37 cellular contexts compared by ENCODE assay signal in genomic region chr19:55931936-55932386, GRCh38. TPM values are rescaled to one million over a fixed set of nuclear protein-coding genes. Genes with fewer than 3 reads are reported as not detected.
"Had no signal": no experiment of that assay in that cellular context is flagged by ENCODE, and none has a peak within 500 bp of the region (broad histone marks: within the 10 kb centered on the region; RNA-seq: fewer than 3 reads in every experiment).

TSS of gene NLRP13 (minus strand) at chr19:55932336. CDS start at chr19:55932311, 25 bp downstream.

- H3K27me3 Mint-ChIP-seq: activated CD4-positive, alpha-beta memory T cell treated with anti-CD3 and anti-CD28 coated beads for 36 hours; activated CD4-positive, alpha-beta T cell treated with anti-CD3 and anti-CD28 coated beads for 36 hours; activated CD4-positive, alpha-beta T cell treated with anti-CD3 and anti-CD28 coated beads, Interleukin-2, amount 10 ng/mL, durations not matched to agents 24 days and 14 days; activated CD8-positive, alpha-beta memory T cell treated with anti-CD3 and anti-CD28 coated beads, Interleukin-2, amount 10 ng/mL, durations not matched to agents 7 days and 5 days had no signal

- H3K9me3 ChIP-seq: adrenal gland, body of pancreas, colonic mucosa had no signal

- H3K4me1 ChIP-seq: adrenal gland, body of pancreas, colonic mucosa, esophagus squamous epithelium, gastroesophageal sphincter had no signal

- H3K27me3 ChIP-seq: adrenal gland, body of pancreas, colonic mucosa, esophagus squamous epithelium had no signal

- H3K4me3 ChIP-seq: adrenal gland, body of pancreas, colonic mucosa, esophagus squamous epithelium, gastroesophageal sphincter had no signal

- H3K36me3 ChIP-seq: adrenal gland, colonic mucosa, esophagus squamous epithelium, gastroesophageal sphincter had no signal

- H3K9me3 Mint-ChIP-seq: activated CD4-positive, alpha-beta memory T cell treated with anti-CD3 and anti-CD28 coated beads for 36 hours had no signal

- H3K27ac Mint-ChIP-seq: activated CD4-positive, alpha-beta memory T cell treated with anti-CD3 and anti-CD28 coated beads for 36 hours; activated CD4-positive, alpha-beta T cell treated with anti-CD3 and anti-CD28 coated beads for 36 hours; activated CD4-positive, alpha-beta T cell treated with anti-CD3 and anti-CD28 coated beads, Interleukin-2, amount 10 ng/mL, durations not matched to agents 24 days and 14 days; activated CD8-positive, alpha-beta memory T cell treated with anti-CD3 and anti-CD28 coated beads, Interleukin-2, amount 10 ng/mL, durations not matched to agents 7 days and 5 days; activated CD8-positive, alpha-beta T cell treated with anti-CD3 and anti-CD28 coated beads, Interleukin-2, amount 10 ng/mL, durations not matched to agents 7 days and 5 days; activated naive CD4-positive, alpha-beta T cell treated with anti-CD3 and anti-CD28 coated beads for 36 hours; activated naive CD4-positive, alpha-beta T cell treated with anti-CD3 and anti-CD28 coated beads, Interleukin-2, amount 50 U/mL, for 24 hours; activated naive CD8-positive, alpha-beta T cell treated with anti-CD3 and anti-CD28 coated beads for 36 hours; activated naive CD8-positive, alpha-beta T cell treated with anti-CD3 and anti-CD28 coated beads, Interleukin-2, amount 50 U/mL, for 24 hours; activated T-helper 1 cell treated with anti-CD3 and anti-CD28 coated beads, Interleukin-12 subunit alpha, Interleukin-12 subunit beta, Interleukin-2, Interleukin-4 antibody, amounts not matched to agents 30 ng/mL and 10 ng/mL and 1 ng/mL, durations not matched to agents 14 hours and 24 hours and 36 hours; activated T-helper 2 cell treated with anti-CD3 and anti-CD28 coated beads, Interferon-gamma antibody, Interleukin-2, Interleukin-4, amounts not matched to agents 10 μg/mL and 5 μg/mL and 100 μg/mL, durations not matched to agents 14 hours and 24 hours and 36 hours; endodermal cell had no signal

- H3K4me1 Mint-ChIP-seq: activated CD4-positive, alpha-beta T cell treated with anti-CD3 and anti-CD28 coated beads for 36 hours; activated CD4-positive, alpha-beta T cell treated with anti-CD3 and anti-CD28 coated beads, Interleukin-2, amount 10 ng/mL, durations not matched to agents 24 days and 14 days; activated CD8-positive, alpha-beta memory T cell treated with anti-CD3 and anti-CD28 coated beads, Interleukin-2, amount 10 ng/mL, durations not matched to agents 7 days and 5 days; activated naive CD4-positive, alpha-beta T cell treated with anti-CD3 and anti-CD28 coated beads, Interleukin-2, amount 50 U/mL, for 24 hours; activated naive CD8-positive, alpha-beta T cell treated with anti-CD3 and anti-CD28 coated beads for 36 hours; activated naive CD8-positive, alpha-beta T cell treated with anti-CD3 and anti-CD28 coated beads, Interleukin-2, amount 50 U/mL, for 24 hours; endodermal cell had no signal

- H3K36me3 Mint-ChIP-seq: activated CD4-positive, alpha-beta memory T cell treated with anti-CD3 and anti-CD28 coated beads for 36 hours; activated CD8-positive, alpha-beta memory T cell treated with anti-CD3 and anti-CD28 coated beads, Interleukin-2, amount 10 ng/mL, durations not matched to agents 7 days and 5 days; activated naive CD8-positive, alpha-beta T cell treated with anti-CD3 and anti-CD28 coated beads for 36 hours had no signal

- DNase-seq: activated CD4-positive, alpha-beta memory T cell treated with anti-CD3 and anti-CD28 coated beads for 36 hours; activated CD4-positive, alpha-beta T cell treated with anti-CD3 and anti-CD28 coated beads for 36 hours; activated CD4-positive, alpha-beta T cell treated with anti-CD3 and anti-CD28 coated beads, Interleukin-2, amount 10 ng/mL, durations not matched to agents 24 days and 14 days; activated CD4-positive, CD25-positive, alpha-beta regulatory T cell; activated CD4-positive, CD25-positive, alpha-beta regulatory T cell treated with anti-CD3 and anti-CD28 coated beads, Interleukin-2, amount 50 U/mL, for 72 hours; activated CD8-positive, alpha-beta memory T cell treated with anti-CD3 and anti-CD28 coated beads, Interleukin-2, amount 10 ng/mL, durations not matched to agents 7 days and 5 days; activated CD8-positive, alpha-beta memory T cell treated with anti-CD3 and anti-CD28 coated beads, Interleukin-2, amount 50 U/mL, for 4 hours; activated CD8-positive, alpha-beta T cell treated with anti-CD3 and anti-CD28 coated beads, Interleukin-2, amount 10 ng/mL, durations not matched to agents 7 days and 5 days; activated effector memory CD4-positive, alpha-beta T cell treated with anti-CD3 and anti-CD28 coated beads, Interleukin-2, amount 50 U/mL, for 16 hours; activated naive CD4-positive, alpha-beta T cell treated with anti-CD3 and anti-CD28 coated beads for 36 hours; activated naive CD8-positive, alpha-beta T cell treated with anti-CD3 and anti-CD28 coated beads for 36 hours; activated naive CD8-positive, alpha-beta T cell treated with anti-CD3 and anti-CD28 coated beads, Interleukin-2, amount 50 U/mL, for 24 hours; activated T-cell treated with anti-CD3 and anti-CD28 coated beads, Interleukin-2, amount 50 U/mL, for 1 hour; activated T-cell treated with anti-CD3 and anti-CD28 coated beads, Interleukin-2, amount 50 U/mL, for 48 hours; adrenal gland; amygdala; aorta; body of pancreas; caudate nucleus; cerebellar nuclear complex; colonic mucosa; effector memory CD4-positive, alpha-beta T cell; endodermal cell; erythroblast; esophagus squamous epithelium; foreskin melanocyte; T-helper 2 cell had no signal

- H3K27ac ChIP-seq: adrenal gland, body of pancreas, colonic mucosa, esophagus squamous epithelium, gastroesophageal sphincter had no signal

- H3K4me3 Mint-ChIP-seq: activated CD4-positive, alpha-beta memory T cell treated with anti-CD3 and anti-CD28 coated beads for 36 hours; activated CD4-positive, alpha-beta T cell treated with anti-CD3 and anti-CD28 coated beads for 36 hours; activated CD4-positive, alpha-beta T cell treated with anti-CD3 and anti-CD28 coated beads, Interleukin-2, amount 10 ng/mL, durations not matched to agents 24 days and 14 days; activated CD8-positive, alpha-beta memory T cell treated with anti-CD3 and anti-CD28 coated beads, Interleukin-2, amount 10 ng/mL, durations not matched to agents 7 days and 5 days; activated CD8-positive, alpha-beta T cell treated with anti-CD3 and anti-CD28 coated beads, Interleukin-2, amount 10 ng/mL, durations not matched to agents 7 days and 5 days; activated naive CD4-positive, alpha-beta T cell treated with anti-CD3 and anti-CD28 coated beads for 36 hours; activated naive CD4-positive, alpha-beta T cell treated with anti-CD3 and anti-CD28 coated beads, Interleukin-2, amount 50 U/mL, for 24 hours; activated naive CD8-positive, alpha-beta T cell treated with anti-CD3 and anti-CD28 coated beads for 36 hours; activated naive CD8-positive, alpha-beta T cell treated with anti-CD3 and anti-CD28 coated beads, Interleukin-2, amount 50 U/mL, for 24 hours; activated T-helper 1 cell treated with anti-CD3 and anti-CD28 coated beads, Interleukin-12 subunit alpha, Interleukin-12 subunit beta, Interleukin-2, Interleukin-4 antibody, amounts not matched to agents 30 ng/mL and 10 ng/mL and 1 ng/mL, durations not matched to agents 14 hours and 24 hours and 36 hours; endodermal cell had no signal

- ATAC-seq: activated CD4-positive, alpha-beta T cell treated with anti-CD3 and anti-CD28 coated beads for 36 hours; activated CD8-positive, alpha-beta memory T cell treated with anti-CD3 and anti-CD28 coated beads, Interleukin-2, amount 10 ng/mL, durations not matched to agents 7 days and 5 days; activated CD8-positive, alpha-beta T cell treated with anti-CD3 and anti-CD28 coated beads, Interleukin-2, amount 10 ng/mL, durations not matched to agents 7 days and 5 days; activated naive CD8-positive, alpha-beta T cell treated with anti-CD3 and anti-CD28 coated beads, Interleukin-2, amount 50 U/mL, for 24 hours; body of pancreas; gastroesophageal sphincter had no signal

RNA-seq across cellular contexts. Expression of gene NLRP13, which starts in this region (rescaled TPM):
- total RNA-seq: activated CD4-positive, alpha-beta memory T cell treated with anti-CD3 and anti-CD28 coated beads for 36 hours; activated CD4-positive, alpha-beta T cell treated with anti-CD3 and anti-CD28 coated beads for 36 hours; activated CD4-positive, alpha-beta T cell treated with anti-CD3 and anti-CD28 coated beads, Interleukin-2, amount 10 ng/mL, durations not matched to agents 24 days and 14 days; activated CD8-positive, alpha-beta memory T cell treated with anti-CD3 and anti-CD28 coated beads for 36 hours; activated CD8-positive, alpha-beta memory T cell treated with anti-CD3 and anti-CD28 coated beads, Interleukin-2, amount 10 ng/mL, durations not matched to agents 7 days and 5 days; activated CD8-positive, alpha-beta T cell treated with anti-CD3 and anti-CD28 coated beads, Interleukin-2, amount 10 ng/mL, durations not matched to agents 7 days and 5 days; activated naive CD4-positive, alpha-beta T cell treated with anti-CD3 and anti-CD28 coated beads for 36 hours; activated naive CD8-positive, alpha-beta T cell treated with anti-CD3 and anti-CD28 coated beads for 36 hours; activated T-helper 1 cell treated with anti-CD3 and anti-CD28 coated beads, Interleukin-12 subunit alpha, Interleukin-12 subunit beta, Interleukin-2, Interleukin-4 antibody, amounts not matched to agents 30 ng/mL and 10 ng/mL and 1 ng/mL, durations not matched to agents 14 hours and 24 hours and 36 hours; activated T-helper 2 cell treated with anti-CD3 and anti-CD28 coated beads, Interferon-gamma antibody, Interleukin-2, Interleukin-4, amounts not matched to agents 10 μg/mL and 5 μg/mL and 100 μg/mL, durations not matched to agents 14 hours and 24 hours and 36 hours; adrenal gland; aorta; body of pancreas; colonic mucosa; dermis microvascular lymphatic vessel endothelial cell; endodermal cell; esophagus squamous epithelium; fibroblast of lung; fibroblast of villous mesenchyme; gastroesophageal sphincter; glomerular endothelial cell; T-helper 1 cell treated with Interleukin-12 subunit alpha and Interleukin-12 subunit beta and Interleukin-4 antibody, amounts not matched to agents 30 ng/mL and 1 ng/mL, for 36 hours had no signal
